8 cellular contexts compared by ENCODE assay signal in the genomic region with DNA sequence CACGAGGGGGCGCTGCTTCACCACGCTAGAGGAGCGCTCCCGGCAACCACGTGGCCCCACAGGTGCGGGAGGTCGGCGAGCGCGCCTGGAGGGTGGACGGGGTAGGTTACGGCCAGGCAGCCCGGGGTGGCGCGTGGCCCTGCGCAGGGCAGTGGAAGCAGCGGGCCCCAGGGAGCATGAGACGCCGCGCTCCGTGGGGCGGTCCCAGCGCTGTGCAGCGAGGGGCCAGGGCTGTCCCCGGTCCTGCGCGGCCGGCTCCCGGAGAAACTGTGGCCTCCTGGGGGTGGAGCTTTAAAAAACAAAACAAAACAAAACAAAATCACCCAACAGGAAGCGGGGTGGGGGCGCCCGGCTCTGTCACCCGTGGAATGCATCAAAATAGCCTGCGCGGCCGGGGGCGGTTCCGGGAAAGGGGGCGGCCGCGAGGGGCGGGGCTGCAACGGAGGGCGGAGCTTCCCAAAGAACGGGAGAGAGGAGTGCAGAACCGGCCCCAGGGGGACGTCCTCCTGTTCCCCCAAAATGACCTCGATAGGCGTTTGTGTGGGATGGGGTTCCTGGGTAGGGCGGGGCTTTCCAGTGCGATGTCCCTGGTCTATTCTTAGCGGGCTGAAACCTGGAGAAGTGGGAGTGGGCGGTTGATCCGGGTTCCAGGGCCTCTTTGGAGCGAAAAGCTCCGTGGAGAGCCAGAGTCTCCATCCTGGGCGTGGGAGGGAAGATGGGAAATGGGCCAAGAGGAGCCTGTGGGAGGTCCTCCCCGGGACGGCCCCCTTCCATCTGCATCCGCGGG. TPM values are rescaled to one million over a fixed set of nuclear protein-coding genes. Genes with fewer than 3 reads are reported as not detected.
DNase-seq lines count a peak whose midpoint lies in the region; TF ChIP-seq lines count a peak whose summit lies in the region.

No MANE protein-coding gene starts in this region.

- CTCF ChIA-PET in activated naive CD4-positive, alpha-beta T cell treated with anti-CD3 and anti-CD28 coated beads, Interleukin-2, amount 10 ng/mL, durations not matched to agents 7 days and 5 days (lab: Charles Lee): interaction anchor here (0.6 to 5.7 kb wide), 18 partner anchors 9 to 542 kb away, joined by 3 to 32 read pairs (median 4); partner anchors contain the start of genes NUMBL and RAB4B

- H2AFZ ChIP-seq in Loucy (ENCODE audit: low read length): peak overlapping the region; percentile 100

- H3K9me3 Mint-ChIP-seq in activated naive CD4-positive, alpha-beta T cell treated with anti-CD3 and anti-CD28 coated beads, Interleukin-2, amount 10 ng/mL, durations not matched to agents 7 days and 5 days: no peaks in the 10 kb centered on the region

- no peaks in the 10 kb centered on the region for H3K79me2 ChIP-seq in Loucy (ENCODE audit: insufficient read depth, low read length)

- no peaks in the 10 kb centered on the region for H4K20me1 ChIP-seq in Loucy (ENCODE audit: insufficient read depth, low read length, poor library complexity, severe bottlenecking)

- peak; percentile 79 for TF ChIP-seq CTCF in Loucy (conservative IDR thresholded peaks at IDR 0.05; ENCODE audit: low read length)

- peaks cover 1% of the 10 kb centered on the region for H3K36me3 Mint-ChIP-seq in activated naive CD4-positive, alpha-beta T cell treated with anti-CD3 and anti-CD28 coated beads, Interleukin-2, amount 10 ng/mL, durations not matched to agents 7 days and 5 days

- H3K9me2 ChIP-seq in Loucy (replicated peaks; ENCODE audit: low read depth, low read length): no peaks in the 10 kb centered on the region

- H3F3A ChIP-seq in Loucy (ENCODE audit: low read depth): no peaks in the 10 kb centered on the region

- H3K27me3 Mint-ChIP-seq in activated naive CD4-positive, alpha-beta T cell treated with anti-CD3 and anti-CD28 coated beads, Interleukin-2, amount 10 ng/mL, durations not matched to agents 7 days and 5 days: peaks cover 25% of the 10 kb centered on the region

- H3K27ac ChIP-seq in SJSA1: no peak overlapping the region
- peak overlapping the region; percentile 55 for H3K27ac ChIP-seq in substantia nigra (ENCODE audit: low read depth, low read length, poor library complexity, severe bottlenecking)

- H3K27me3 ChIP-seq in Loucy (ENCODE audit: insufficient read depth, low read length, poor library complexity, severe bottlenecking): no peaks in the 10 kb centered on the region
- no peaks in the 10 kb centered on the region for H3K27me3 ChIP-seq in SJSA1 (replicated peaks)

- peak overlapping the region; percentile 85 for H3K27ac Mint-ChIP-seq in activated naive CD4-positive, alpha-beta T cell treated with anti-CD3 and anti-CD28 coated beads, Interleukin-2, amount 10 ng/mL, durations not matched to agents 7 days and 5 days

- DNase-seq in EL (peak; percentile 81), GOT3 (lab: John Stamatoyannopoulos, UW) (peak; percentile 61), SJSA1 (ENCODE audit: low read depth in 1 of 2, low spot score in 2 of 2) (peak; percentile 87), germinal center (ENCODE audit: low spot score) (peak; percentile 91), nucleus accumbens (lab: John Stamatoyannopoulos, UW) (peak in 54 of 56 donors; percentile 37 to 94 (median 72)), substantia nigra (lab: John Stamatoyannopoulos, UW) (peak; percentile 18 to 97 (median 69))
- DNase-seq in activated naive CD4-positive, alpha-beta T cell treated with anti-CD3 and anti-CD28 coated beads, Interleukin-2, amount 10 ng/mL, durations not matched to agents 7 days and 5 days: peak; percentile 93

- H3K4me3 Mint-ChIP-seq in activated naive CD4-positive, alpha-beta T cell treated with anti-CD3 and anti-CD28 coated beads, Interleukin-2, amount 10 ng/mL, durations not matched to agents 7 days and 5 days: peak overlapping the region; percentile 79

- H3K4me3 ChIP-seq in Loucy (ENCODE audit: low read length, poor library complexity, severe bottlenecking) (peak overlapping the region; percentile 94), SJSA1 (peak overlapping the region; percentile 47)

- H3K9ac ChIP-seq in Loucy (ENCODE audit: low read depth, low read length, poor library complexity, severe bottlenecking): peak overlapping the region; percentile 72

- H3K36me3 ChIP-seq in Loucy (ENCODE audit: insufficient read depth, low read length) (no peaks in the 10 kb centered on the region), SJSA1 (peaks cover 12% of the 10 kb centered on the region)

- peak overlapping the region; percentile 94 for H3K4me2 ChIP-seq in Loucy (ENCODE audit: low read depth, low read length, poor library complexity, severe bottlenecking)

- H3K9me3 ChIP-seq in Loucy (ENCODE audit: insufficient read depth, low read depth, low read length) (no peaks in the 10 kb centered on the region), SJSA1 (replicated peaks) (no peaks in the 10 kb centered on the region)

- peaks cover 9% of the 10 kb centered on the region for H3K4me1 ChIP-seq in Loucy (ENCODE audit: insufficient read depth, low read length, poor library complexity, severe bottlenecking)
- H3K4me1 ChIP-seq in SJSA1 (replicated peaks): peaks cover 20% of the 10 kb centered on the region

- peaks cover 20% of the 10 kb centered on the region for H3K4me1 Mint-ChIP-seq in activated naive CD4-positive, alpha-beta T cell treated with anti-CD3 and anti-CD28 coated beads, Interleukin-2, amount 10 ng/mL, durations not matched to agents 7 days and 5 days

RNA-seq across cellular contexts. Expression of gene NUMBL, which starts 27.3 kb away (rescaled TPM):
- total RNA-seq in SJSA1 (2014; rRNA removed; shearing (Covaris generic)): 14.7 and 28.6 TPM in 2 replicates

RNA-seq across cellular contexts. Expression of gene COQ8B, which starts 53.6 kb away (rescaled TPM):
- 29.2 and 83.7 TPM in 2 replicates for total RNA-seq in SJSA1 (2014; rRNA removed; shearing (Covaris generic))

RNA-seq across cellular contexts. Expression of gene ITPKC, which starts 53.8 kb away (rescaled TPM):
- 5.4 and 5.7 TPM in 2 replicates for total RNA-seq in SJSA1 (2014; rRNA removed; shearing (Covaris generic))
